In the genomic region with DNA sequence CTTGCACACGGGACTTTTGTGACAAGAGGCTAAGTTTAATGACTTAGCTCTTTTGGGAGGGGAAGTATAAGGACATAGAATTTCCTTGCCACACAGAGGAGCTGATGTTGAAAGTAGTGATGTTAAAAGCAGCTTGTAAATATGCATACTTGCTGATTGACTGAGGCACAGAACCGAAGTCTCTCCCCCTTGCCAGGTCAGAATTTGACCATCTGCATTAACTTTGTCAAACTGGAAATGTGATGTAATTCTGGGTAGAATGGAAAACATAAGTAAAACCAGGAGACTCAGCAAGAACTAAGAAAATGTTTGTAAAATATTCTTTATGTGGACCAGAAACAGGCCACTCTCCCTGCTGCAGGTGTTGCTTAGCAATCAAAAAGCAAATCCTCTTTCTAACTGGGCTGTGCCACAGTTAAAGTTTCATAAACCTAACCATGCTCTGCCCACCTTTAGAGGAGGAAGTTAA, we compare ENCODE assay signal across 10 cellular contexts.
DNase-seq lines count a peak whose midpoint lies in the region; ATAC-seq and TF ChIP-seq lines count a peak whose summit lies in the region.
"Had no signal": no experiment of that assay in that cellular context is flagged by ENCODE, and none has a peak within 500 bp of the region (broad histone marks: within the 10 kb centered on the region; RNA-seq: fewer than 3 reads in every experiment).

No MANE protein-coding gene starts in this region.

- peak; percentile 17 for DNase-seq in iris pigment epithelial cell (ENCODE audit: low read depth)
- no peak for DNase-seq in NCI-H524 treated with DMSO at 0.1 percent for 48 hours (lab: John Stamatoyannopoulos, UW)
- no peak for DNase-seq in GM13976 (ENCODE audit: low spot score)
- DNase-seq in Kasumi-1 (lab: John Stamatoyannopoulos, UW), result no peak
- no peak for DNase-seq in effector CD8-positive, alpha-beta T cell (lab: John Stamatoyannopoulos, UW)
- DNase-seq: NCI-H187 treated with DMSO at 0.1 percent for 48 hours had no signal

- in situ Hi-C loops in GM13976 (cut with MboI; ENCODE audit: low sequenced_read_pairs, unreplicated experiment), result no loop called here

- ATAC-seq in GM18858 (IDR thresholded peaks at IDR 0.05; ENCODE audit: unreplicated experiment), result peak; percentile 53
- peak; percentile 69 for ATAC-seq in GM21528 (IDR thresholded peaks at IDR 0.05; ENCODE audit: low FRiP score, unreplicated experiment)
- peak; percentile 62 for ATAC-seq in HG03521 (IDR thresholded peaks at IDR 0.05; ENCODE audit: unreplicated experiment)
- ATAC-seq: sciatic nerve had no signal

- no peak for TF ChIP-seq CTCF in GM13976 (IDR thresholded peaks at IDR 0.05; ENCODE audit: borderline replicate concordance, control extremely low read depth, extremely low read depth, insufficient read depth, missing control alignments)
